ENCODE assay signal across 9 cellular contexts in genomic region chr22:50523806-50524663, GRCh38. TPM values are rescaled to one million over a fixed set of nuclear protein-coding genes. Genes with fewer than 3 reads are reported as not detected.
DNase-seq lines count a peak whose midpoint lies in the region; ATAC-seq, FAIRE-seq and TF ChIP-seq lines count a peak whose summit lies in the region.
"Had no signal": no experiment of that assay in that cellular context is flagged by ENCODE, and none has a peak within 500 bp of the region (broad histone marks: within the 10 kb centered on the region; RNA-seq: fewer than 3 reads in every experiment).

No MANE protein-coding gene starts in this region.

- TF ChIP-seq CTCF in AG04449 (IDR thresholded peaks at IDR 0.05; ENCODE audit: insufficient read depth, low read length, missing control alignments) (no peak), HEK293 (tag by site-specific recombination; IDR thresholded peaks at IDR 0.05) (no peak), astrocyte of the spinal cord (IDR thresholded peaks at IDR 0.05; ENCODE audit: low read depth, low read length) (no peak), D721Med (IDR thresholded peaks at IDR 0.05; ENCODE audit: insufficient read depth, missing control alignments) (no peak)

- CTCF ChIA-PET in AG04449 (lab: Yijun Ruan, JAX) (interaction anchor here (0.8 to 2.9 kb wide), 4 partner anchors 9 to 96 kb away, joined by 3 to 33 read pairs (median 11); partner anchors contain the start of gene LMF2), HEK293 (lab: Yijun Ruan, JAX) (interaction anchor here (2.1 to 2.7 kb wide), 4 partner anchors 9 to 41 kb away, joined by 13 to 37 read pairs (median 24); partner anchors contain the start of genes LMF2, NCAPH2 and SYCE3)

- H3K4me3 ChIP-seq in AG04449 (ENCODE audit: low read depth, low read length) (peak overlapping the region; percentile 80), HEK293 (ENCODE audit: low read depth, low read length) (peak overlapping the region; percentile 79), astrocyte of the spinal cord (ENCODE audit: low read depth, low read length) (peak overlapping the region; percentile 72), mesodermal cell (ENCODE audit: extremely low read depth, insufficient read depth, low read length, poor library complexity, severe bottlenecking) (peak overlapping the region; percentile 70)

- no peaks in the 10 kb centered on the region; the same call in 1 of the 2 replicates for H3K4me1 ChIP-seq in HEK293 (ENCODE audit: control insufficient read depth, insufficient read depth, low read length)
- H3K4me1 ChIP-seq in mesodermal cell (ENCODE audit: control insufficient read depth, insufficient read depth, low read length, poor library complexity, severe bottlenecking) = peaks cover 8% of the 10 kb centered on the region

- H3K27ac ChIP-seq in HEK293 (ENCODE audit: extremely low read depth, low read depth, low read length) (peak overlapping the region; percentile 90; the same call in 1 of the 2 replicates), mesodermal cell (ENCODE audit: low read depth, low read length, severe bottlenecking) (no peak overlapping the region)

- no peak for ATAC-seq in HG03175 (IDR thresholded peaks at IDR 0.05; ENCODE audit: unreplicated experiment)
- ATAC-seq in GM21786 (IDR thresholded peaks at IDR 0.05; ENCODE audit: unreplicated experiment) = no peak
- ATAC-seq in HG02938 (IDR thresholded peaks at IDR 0.05; ENCODE audit: unreplicated experiment) = no peak

- no peak for DNase-seq in AG04449 (ENCODE audit: low read depth, low spot score)
- DNase-seq in astrocyte of the spinal cord (ENCODE audit: low read depth, low spot score) = no peak
- DNase-seq in D721Med (ENCODE audit: insufficient read length, low spot score) = no peak
- DNase-seq: activated CD4-positive, alpha-beta T cell treated with anti-CD3 and anti-CD28 coated beads for 48 hours had no signal

- in situ Hi-C loops in astrocyte of the spinal cord (cut with HindIII; ENCODE audit: low sequenced_read_pairs) = no loop called here

- 93% methylated on average over 22 to 25 of the region's 25 CpGs for WGBS in mesodermal cell (ENCODE audit: insufficient coverage in 2 of 2), 2 experiments

- POLR2A ChIA-PET in AG04449 (lab: Yijun Ruan, JAX) (interaction anchor here (1.3 to 3.0 kb wide), 3 partner anchors 9 to 54 kb away, joined by 4 to 25 read pairs (median 10); partner anchors contain the start of genes LMF2 and NCAPH2), HEK293 (lab: Yijun Ruan, JAX) (interaction anchor here (0.9 to 5.3 kb wide), 11 partner anchors 9 to 276 kb away, joined by 3 to 189 read pairs (median 19); partner anchors contain the start of genes CHKB, LMF2, NCAPH2 and SYCE3)

- H3K36me3 ChIP-seq in HEK293 (ENCODE audit: control insufficient read depth in 2 of 2, insufficient read depth in 1 of 2, low read length in 2 of 2) = peaks cover 0 to 49% of the 10 kb centered on the region in 2 experiments; a peak in 2 of 3 replicates
- peaks cover 46% of the 10 kb centered on the region for H3K36me3 ChIP-seq in mesodermal cell (ENCODE audit: control insufficient read depth, insufficient read depth, low read length)

- no peak for FAIRE-seq in D721Med (lab: Jason Lieb, UNC)

- H3K9me3 ChIP-seq in HEK293 (ENCODE audit: control insufficient read depth, insufficient read depth, low read depth, low read length) (no peaks in the 10 kb centered on the region), mesodermal cell (ENCODE audit: control insufficient read depth, low read length) (no peaks in the 10 kb centered on the region)

TF ChIP-seq in HEK293, 187 proteins besides CTCF, POLR2A, EP300 and RAD21 (continues in another document):
- TF ChIP-seq ZNF555 (tag by site-specific recombination; conservative IDR thresholded peaks at IDR 0.05) (no peak), KLF17 (tag by site-specific recombination; IDR thresholded peaks at IDR 0.05) (no peak), TRIM28 (IDR thresholded peaks at IDR 0.05; ENCODE audit: borderline replicate concordance, low read length) (no peak), ZNF521 (tag by site-specific recombination; IDR thresholded peaks at IDR 0.05) (no peak), ZNF148 (tag by site-specific recombination; IDR thresholded peaks at IDR 0.05; ENCODE audit: borderline replicate concordance) (no peak), ZNF677 (tag by site-specific recombination; IDR thresholded peaks at IDR 0.05) (no peak), ZBTB20 (tag by site-specific recombination; IDR thresholded peaks at IDR 0.05) (peak; percentile 43), SP7 (tag by site-specific recombination; IDR thresholded peaks at IDR 0.05) (no peak), EGR2 (tag by site-specific recombination; IDR thresholded peaks at IDR 0.05; ENCODE audit: low read depth) (no peak), ZNF623 (tag by site-specific recombination; IDR thresholded peaks at IDR 0.05) (no peak), ZNF585B (tag by site-specific recombination; IDR thresholded peaks at IDR 0.05) (no peak), ZNF626 (tag by site-specific recombination; IDR thresholded peaks at IDR 0.05) (no peak), ZEB2 (tag by site-specific recombination; IDR thresholded peaks at IDR 0.05) (peak; percentile 91), ZBTB1 (tag by site-specific recombination; IDR thresholded peaks at IDR 0.05) (no peak), GLIS1 (tag by site-specific recombination; IDR thresholded peaks at IDR 0.05) (peak; percentile 51), ZNF785 (tag by site-specific recombination; IDR thresholded peaks at IDR 0.05) (no peak), ZBTB11 (tag by site-specific recombination; conservative IDR thresholded peaks at IDR 0.05; ENCODE audit: low read depth) (no peak), ZNF580 (tag by site-specific recombination; IDR thresholded peaks at IDR 0.05) (no peak)

RNA-seq across cellular contexts. Expression of gene SCO2, which starts 1.4 kb away (rescaled TPM):
- 1.7 TPM for polyA plus RNA-seq in mesodermal cell (2013, experiment 1 of 2)
- polyA plus RNA-seq in mesodermal cell (2013, experiment 2 of 2) = 0.91 TPM

RNA-seq across cellular contexts. Expression of gene TYMP, which starts 5.8 kb away (rescaled TPM):
- 2.6 TPM for polyA plus RNA-seq in mesodermal cell (2013, experiment 1 of 2)
- polyA plus RNA-seq in mesodermal cell (2013, experiment 2 of 2) = 2.0 TPM

RNA-seq across cellular contexts. Expression of gene NCAPH2, which starts 16.0 kb away (rescaled TPM):
- 33.4 TPM for polyA plus RNA-seq in mesodermal cell (2013, experiment 1 of 2)
- polyA plus RNA-seq in mesodermal cell (2013, experiment 2 of 2) = 27.2 TPM

RNA-seq across cellular contexts. Expression of gene LMF2, which starts 16.5 kb away (rescaled TPM):
- 59.7 TPM for polyA plus RNA-seq in mesodermal cell (2013, experiment 1 of 2)
- polyA plus RNA-seq in mesodermal cell (2013, experiment 2 of 2) = 48.3 TPM

RNA-seq across cellular contexts. Expression of gene KLHDC7B, which starts 21.7 kb away (rescaled TPM):
- polyA plus RNA-seq in mesodermal cell (2013, experiment 1 of 2) = not detected
- polyA plus RNA-seq in mesodermal cell (2013, experiment 2 of 2) = 0.10 TPM
